In the genomic region with DNA sequence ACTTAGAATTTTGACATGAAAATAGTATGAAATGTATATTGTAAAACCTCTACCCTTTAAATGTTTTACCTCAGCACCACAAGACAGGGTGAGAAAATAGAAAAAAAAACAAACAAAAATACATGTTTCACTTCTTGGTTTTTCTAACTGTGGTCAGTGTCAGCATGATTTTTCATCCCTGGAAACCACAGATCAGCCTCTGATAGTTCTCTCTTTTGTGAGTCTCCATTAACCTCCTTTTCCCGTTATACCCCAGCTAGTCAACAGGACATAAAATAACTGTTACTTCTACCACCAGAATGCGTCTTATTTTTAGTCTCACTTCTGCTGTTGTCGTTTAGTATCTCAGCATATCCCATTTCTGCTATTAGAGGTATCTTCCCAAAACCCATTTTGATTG, we compare ENCODE assay signal across 8 cellular contexts. TPM values are rescaled to one million over a fixed set of nuclear protein-coding genes. Genes with fewer than 3 reads are reported as not detected.
A peak's percentile ranks its signal among the peaks of the same experiment; 100 is the strongest.
DNase-seq lines count a peak whose midpoint lies in the region; ATAC-seq and TF ChIP-seq lines count a peak whose summit lies in the region.

No MANE protein-coding gene starts in this region.

- POLR2A ChIA-PET in activated B cell treated with CpG ODN at 0.5 μM for 24 hours (lab: Charles Lee) = no interaction called here

- TF ChIP-seq CTCF in activated B cell treated with CpG ODN at 0.5 μM for 24 hours (IDR thresholded peaks at IDR 0.05) = no peak

- H3K36me3 Mint-ChIP-seq in activated B cell treated with CpG ODN at 0.5 μM for 24 hours (ENCODE audit: low read depth) = peaks cover 30% of the 10 kb centered on the region
- peaks cover 24% of the 10 kb centered on the region for H3K36me3 Mint-ChIP-seq in activated naive CD4-positive, alpha-beta T cell treated with anti-CD3 and anti-CD28 coated beads, Interleukin-2, amount 10 ng/mL, durations not matched to agents 7 days and 5 days

- no peaks in the 10 kb centered on the region for H3K27me3 Mint-ChIP-seq in activated B cell treated with CpG ODN at 0.5 μM for 24 hours
- H3K27me3 Mint-ChIP-seq in activated naive CD4-positive, alpha-beta T cell treated with anti-CD3 and anti-CD28 coated beads, Interleukin-2, amount 10 ng/mL, durations not matched to agents 7 days and 5 days = no peaks in the 10 kb centered on the region

- no peaks in the 10 kb centered on the region for H3K9me3 Mint-ChIP-seq in activated B cell treated with CpG ODN at 0.5 μM for 24 hours
- H3K9me3 Mint-ChIP-seq in activated naive CD4-positive, alpha-beta T cell treated with anti-CD3 and anti-CD28 coated beads, Interleukin-2, amount 10 ng/mL, durations not matched to agents 7 days and 5 days = no peaks in the 10 kb centered on the region

- no peak overlapping the region for H3K4me3 Mint-ChIP-seq in activated B cell treated with CpG ODN at 0.5 μM for 24 hours
- no peak overlapping the region for H3K4me3 Mint-ChIP-seq in activated naive CD4-positive, alpha-beta T cell treated with anti-CD3 and anti-CD28 coated beads, Interleukin-2, amount 10 ng/mL, durations not matched to agents 7 days and 5 days

- CTCF ChIA-PET in activated B cell treated with CpG ODN at 0.5 μM for 24 hours (lab: Charles Lee) = no interaction called here
- CTCF ChIA-PET in activated naive CD4-positive, alpha-beta T cell treated with anti-CD3 and anti-CD28 coated beads, Interleukin-2, amount 10 ng/mL, durations not matched to agents 7 days and 5 days (lab: Charles Lee) = no interaction called here

- ATAC-seq in GM19463 (IDR thresholded peaks at IDR 0.05; ENCODE audit: unreplicated experiment) = peak; percentile 93
- ATAC-seq in HG03159 (IDR thresholded peaks at IDR 0.05; ENCODE audit: unreplicated experiment) = peak; percentile 92
- ATAC-seq in activated B cell treated with CpG ODN at 0.5 μM for 24 hours (ENCODE audit: low read depth) = peak; percentile 21

- DNase-seq in CD1c-positive myeloid dendritic cell (ENCODE audit: extremely low spot score) (peak; percentile 76), activated B cell treated with CpG ODN at 0.5 μM for 24 hours (no peak), 8988T (no peak), activated gamma-delta T cell (lab: John Stamatoyannopoulos, UW) (no peak), NCI-H2081 treated with DMSO at 0.1 percent for 48 hours (lab: John Stamatoyannopoulos, UW) (no peak)
- no peak for DNase-seq in activated naive CD4-positive, alpha-beta T cell treated with anti-CD3 and anti-CD28 coated beads, Interleukin-2, amount 10 ng/mL, durations not matched to agents 7 days and 5 days

- intact Hi-C loops in activated B cell treated with CpG ODN at 0.5 μM for 24 hours (cut with micrococcal nuclease) = loop anchor here (2.0 to 5.0 kb wide), 2 partner anchors 40 to 47 kb away; no protein-coding TSS in a partner anchor

- H3K4me1 Mint-ChIP-seq in activated B cell treated with CpG ODN at 0.5 μM for 24 hours = peaks cover 33% of the 10 kb centered on the region
- H3K4me1 Mint-ChIP-seq in activated naive CD4-positive, alpha-beta T cell treated with anti-CD3 and anti-CD28 coated beads, Interleukin-2, amount 10 ng/mL, durations not matched to agents 7 days and 5 days = peaks cover 7% of the 10 kb centered on the region

- H3K27ac Mint-ChIP-seq in activated B cell treated with CpG ODN at 0.5 μM for 24 hours = no peak overlapping the region
- no peak overlapping the region for H3K27ac Mint-ChIP-seq in activated naive CD4-positive, alpha-beta T cell treated with anti-CD3 and anti-CD28 coated beads, Interleukin-2, amount 10 ng/mL, durations not matched to agents 7 days and 5 days

RNA-seq across cellular contexts. Expression of gene KCNMB4, which starts 48.3 kb away (rescaled TPM):
- 0.71 and 0.86 TPM in 2 replicates for total RNA-seq in activated B cell treated with CpG ODN at 0.5 μM for 24 hours

Comparison
In these comparisons a context has a peak if more than half of its experiments do, and no peak if none do; other contexts are left out.
1. ATAC-seq: peak in every context shown above with its lines; median percentile 93 in GM19463; 92 in HG03159; 21 in activated B cell treated with CpG ODN at 0.5 μM for 24 hours.